In the genomic region with DNA sequence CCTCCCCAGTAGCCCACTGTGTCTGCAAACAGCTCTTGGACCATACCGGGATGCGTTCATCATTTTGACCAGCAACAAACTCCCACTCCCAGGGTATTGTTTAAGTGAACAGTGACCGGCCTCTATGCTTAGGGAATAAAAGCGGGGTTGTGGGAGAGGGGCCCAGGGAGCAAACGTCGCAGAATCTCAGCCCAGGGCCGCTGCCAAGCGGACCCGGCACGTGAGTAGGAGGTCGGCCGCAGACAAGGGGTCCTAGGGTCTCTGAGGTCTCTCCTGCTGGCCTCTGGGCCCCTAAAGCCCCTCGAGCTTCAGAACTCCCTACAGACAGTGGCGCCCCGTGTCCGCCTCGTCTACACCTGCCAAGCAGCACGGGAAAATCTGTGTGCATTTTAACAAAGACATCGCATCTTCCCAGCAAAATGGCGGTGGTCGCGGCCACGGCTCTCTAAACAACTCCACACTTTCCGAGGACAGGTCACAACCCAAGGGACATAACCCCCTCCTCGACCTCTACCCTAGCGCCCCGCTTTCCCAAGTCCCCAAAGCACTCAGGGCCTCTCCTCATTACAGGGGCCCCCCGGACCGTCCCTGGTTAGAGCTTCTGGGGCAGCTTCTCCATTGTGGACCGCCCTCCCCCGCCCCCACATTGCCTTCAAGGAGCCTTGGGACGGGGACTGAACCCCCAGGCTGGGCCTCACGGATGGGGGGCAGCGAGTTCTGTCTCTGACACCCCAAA, we compare ENCODE assay signal across 10 cellular contexts. TPM values are rescaled to one million over a fixed set of nuclear protein-coding genes. Genes with fewer than 3 reads are reported as not detected.
DNase-seq lines count a peak whose midpoint lies in the region; ATAC-seq and TF ChIP-seq lines count a peak whose summit lies in the region.
"Had no signal": no experiment of that assay in that cellular context is flagged by ENCODE, and none has a peak within 500 bp of the region (broad histone marks: within the 10 kb centered on the region; RNA-seq: fewer than 3 reads in every experiment).

No MANE protein-coding gene starts in this region.

- no peak for DNase-seq in T-helper 2 cell treated with Interferon-gamma antibody and Interleukin-4, amounts not matched to agents 5 μg/mL and 100 μg/mL, for 36 hours (ENCODE audit: low spot score)
- no peak for DNase-seq in T-helper 2 cell
- no peak for DNase-seq in T-helper 17 cell
- no peak for DNase-seq in stomach
- no peak for DNase-seq in activated gamma-delta T cell (lab: John Stamatoyannopoulos, UW)
- no peak for DNase-seq in AML-193 (lab: John Stamatoyannopoulos, UW)

- H3K9me3 ChIP-seq in T-helper 17 cell (ENCODE audit: control insufficient read depth, low read length, poor library complexity, severe bottlenecking) (no peaks in the 10 kb centered on the region), iPS-15b (ENCODE audit: control insufficient read depth, insufficient read depth, low read length) (no peaks in the 10 kb centered on the region), stomach (no peaks in the 10 kb centered on the region)

- H3K4me3 Mint-ChIP-seq in T-helper 2 cell treated with Interferon-gamma antibody and Interleukin-4, amounts not matched to agents 5 μg/mL and 100 μg/mL, for 36 hours, result peak overlapping the region; percentile 78
- peak overlapping the region; percentile 89 for H3K4me3 Mint-ChIP-seq in T-helper 17 cell

- TF ChIP-seq EP300 in stomach (IDR thresholded peaks at IDR 0.05), result no peak

- no peak for TF ChIP-seq POLR2A in stomach (IDR thresholded peaks at IDR 0.05)

- H3K27ac Mint-ChIP-seq in T-helper 2 cell treated with Interferon-gamma antibody and Interleukin-4, amounts not matched to agents 5 μg/mL and 100 μg/mL, for 36 hours, result peak overlapping the region; percentile 75
- peak overlapping the region; percentile 2 for H3K27ac Mint-ChIP-seq in T-helper 17 cell

- ATAC-seq in T-helper 17 cell (no peak), HG02610 (IDR thresholded peaks at IDR 0.05; ENCODE audit: unreplicated experiment) (no peak)

- H3K4me1 Mint-ChIP-seq in T-helper 2 cell treated with Interferon-gamma antibody and Interleukin-4, amounts not matched to agents 5 μg/mL and 100 μg/mL, for 36 hours (ENCODE audit: low read depth), result peaks cover 31% of the 10 kb centered on the region
- peaks cover 20% of the 10 kb centered on the region for H3K4me1 Mint-ChIP-seq in T-helper 17 cell

- H3K36me3 ChIP-seq in iPS-15b (ENCODE audit: control insufficient read depth, insufficient read depth, low read length) (no peaks in the 10 kb centered on the region), stomach (no peaks in the 10 kb centered on the region)
- H3K36me3 ChIP-seq: BLaER1 had no signal

- H3K4me1 ChIP-seq in iPS-15b (ENCODE audit: control insufficient read depth, insufficient read depth, low read length) (no peaks in the 10 kb centered on the region), stomach (peaks cover 35 to 70% (median 65%) of the 10 kb centered on the region in 4 donors)

- intact Hi-C loops in stomach (cut with DNase I; ENCODE audit: low total_unique reads), result no loop called here

- H3K9me3 Mint-ChIP-seq in T-helper 2 cell treated with Interferon-gamma antibody and Interleukin-4, amounts not matched to agents 5 μg/mL and 100 μg/mL, for 36 hours, result no peaks in the 10 kb centered on the region

- H3K27ac ChIP-seq in stomach, result peak overlapping the region in 4 of 5 donors; percentile 89 to 91 (median 90)
- H3K27ac ChIP-seq: BLaER1, KMS-11 had no signal

- peaks cover 42% of the 10 kb centered on the region for H3K27me3 Mint-ChIP-seq in T-helper 2 cell treated with Interferon-gamma antibody and Interleukin-4, amounts not matched to agents 5 μg/mL and 100 μg/mL, for 36 hours (ENCODE audit: low read depth)
- peaks cover 16% of the 10 kb centered on the region for H3K27me3 Mint-ChIP-seq in T-helper 17 cell

- H3K9ac ChIP-seq in iPS-15b (ENCODE audit: low read depth, low read length), result peak overlapping the region; percentile 60
- H3K9ac ChIP-seq: BLaER1 had no signal

- WGBS in stomach, 5 donors, result 52 to 63% (median 60%) methylated on average over 25 to 34 of the region's 34 CpGs

- H3K27me3 ChIP-seq in iPS-15b (ENCODE audit: control insufficient read depth, insufficient read depth, low read length) (peaks cover 44% of the 10 kb centered on the region), stomach (peaks cover 0 to 7% (median 0%) of the 10 kb centered on the region in 3 donors)

- H3K4me3 ChIP-seq in iPS-15b (ENCODE audit: low read depth, low read length) (peak overlapping the region; percentile 82), stomach (peak overlapping the region in 3 of 4 donors; percentile 56 to 62 (median 58))

- no peak for TF ChIP-seq CTCF in stomach (IDR thresholded peaks at IDR 0.05)

- H3K36me3 Mint-ChIP-seq in T-helper 2 cell treated with Interferon-gamma antibody and Interleukin-4, amounts not matched to agents 5 μg/mL and 100 μg/mL, for 36 hours (ENCODE audit: low read depth), result no peaks in the 10 kb centered on the region
- peaks cover 4% of the 10 kb centered on the region for H3K36me3 Mint-ChIP-seq in T-helper 17 cell (ENCODE audit: low read depth)

RNA-seq across cellular contexts. Expression of a gene that starts 3.9 kb away (rescaled TPM):
- total RNA-seq in T-helper 17 cell (1 to 10 TPM in 1 of 2 donors, under 1 TPM in 1; 0.78 to 2.6 TPM), stomach (100 to 1,000 TPM in 2 of 5 donors, 10 to 100 TPM in 1, under 1 TPM in 1, not detected in 1; 0.45 to 158 (median 60.4) TPM)
- 10 to 100 TPM; 18.2 to 27.2 (median 23.4) TPM for polyA plus RNA-seq in stomach

RNA-seq across cellular contexts. Expression of a gene that starts 19.4 kb away (rescaled TPM):
- total RNA-seq in T-helper 17 cell (not detected), stomach (not detected)
- polyA plus RNA-seq in stomach, result not detected

RNA-seq across cellular contexts. Expression of a gene that starts 40.3 kb away (rescaled TPM):
- 10 to 100 TPM; 21.3 to 24.4 TPM for total RNA-seq in T-helper 17 cell
- 100 to 1,000 TPM in 1 of 5 donors, 10 to 100 TPM in 3, 1 to 10 TPM in 1; 6.8 to 210 (median 18.3) TPM for total RNA-seq in stomach
- 10 to 100 TPM; 12.5 to 19.0 (median 14.8) TPM for polyA plus RNA-seq in stomach

RNA-seq across cellular contexts. Expression of a gene that starts 45.4 kb away (rescaled TPM):
- total RNA-seq in T-helper 17 cell (100 to 1,000 TPM; 517 to 546 TPM), stomach (100 to 1,000 TPM; 271 to 452 (median 385) TPM)
- polyA plus RNA-seq in stomach, result 100 to 1,000 TPM; 254 to 657 (median 378) TPM
